Comparison of ENCODE assay signal across 25 cellular contexts in genomic region chr1:3690282-3691065, GRCh38. TPM values are rescaled to one million over a fixed set of nuclear protein-coding genes. Genes with fewer than 3 reads are reported as not detected.
A peak's percentile ranks its signal among the peaks of the same experiment; 100 is the strongest.
DNase-seq lines count a peak whose midpoint lies in the region; ATAC-seq lines count a peak whose summit lies in the region.
"Had no signal": no experiment of that assay in that cellular context is flagged by ENCODE, and none has a peak within 500 bp of the region (broad histone marks: within the 10 kb centered on the region; RNA-seq: fewer than 3 reads in every experiment).

No MANE protein-coding gene starts in this region.

- peak; percentile 58 for ATAC-seq in esophagus mucosa
- no peak for ATAC-seq in GM21528 (IDR thresholded peaks at IDR 0.05; ENCODE audit: low FRiP score, unreplicated experiment)
- no peak for ATAC-seq in HG02938 (IDR thresholded peaks at IDR 0.05; ENCODE audit: unreplicated experiment)
- ATAC-seq: activated CD4-positive, alpha-beta T cell treated with anti-CD3 and anti-CD28 coated beads for 36 hours; activated T-cell treated with anti-CD3 and anti-CD28 coated beads, Interleukin-2, amount 50 U/mL, for 72 hours; GM12878; heart left ventricle; stimulated activated naive CD8-positive, alpha-beta T cell treated with anti-CD3 and anti-CD28 coated beads, Interleukin-15, amount 100 ng/mL, for 72 hours had no signal

- peak; percentile 28 for DNase-seq in DMS 273 treated with DMSO at 0.1 percent for 48 hours (lab: John Stamatoyannopoulos, UW)
- DNase-seq in NCI-H1105 (lab: John Stamatoyannopoulos, UW) = peak; percentile 86
- peak; percentile 83 for DNase-seq in NCI-H526 treated with DMSO at 0.1 percent for 48 hours (lab: John Stamatoyannopoulos, UW)
- no peak for DNase-seq in NCI-H2107 (lab: John Stamatoyannopoulos, UW)
- no peak for DNase-seq in SKM-1 treated with dmso at 0.1 percent for 144 hours (lab: John Stamatoyannopoulos, UW; ENCODE audit: unreplicated experiment)
- DNase-seq: activated CD4-positive, alpha-beta T cell treated with anti-CD3 and anti-CD28 coated beads for 36 hours; activated naive CD4-positive, alpha-beta T cell treated with anti-CD3 and anti-CD28 coated beads for 36 hours; activated T-cell treated with anti-CD3 and anti-CD28 coated beads, Interleukin-2, amount 50 U/mL, for 72 hours; anterior cingulate cortex; caudate nucleus; CD4-positive, alpha-beta T cell; dorsolateral prefrontal cortex; heart left ventricle; HFFc6; naive B cell; NCI-H1092; NCI-H774; stimulated activated naive CD8-positive, alpha-beta T cell treated with anti-CD3 and anti-CD28 coated beads, Interleukin-15, amount 100 ng/mL, for 72 hours; T-helper 1 cell had no signal

RNA-seq across cellular contexts. Expression of gene TP73, which starts 38.2 kb away (rescaled TPM):
- total RNA-seq in esophagus mucosa = 5.2 TPM
- total RNA-seq: CD4-positive, alpha-beta T cell; HFFc6; mesenteric fat pad; omental fat pad had no signal

RNA-seq across cellular contexts. Expression of gene WRAP73, which starts 40.6 kb away (rescaled TPM):
- total RNA-seq in esophagus mucosa = 13.9 TPM

Comparison
In these comparisons a context has a peak if more than half of its experiments do, and no peak if none do; other contexts are left out.
1. DNase-seq: peak in DMS 273 treated with DMSO at 0.1 percent for 48 hours (single experiment), NCI-H1105 (single experiment) and NCI-H526 treated with DMSO at 0.1 percent for 48 hours (single experiment); none in NCI-H2107 (single experiment) and SKM-1 treated with dmso at 0.1 percent for 144 hours (single experiment).